ENCODE assay signal across 8 cellular contexts in the genomic region with DNA sequence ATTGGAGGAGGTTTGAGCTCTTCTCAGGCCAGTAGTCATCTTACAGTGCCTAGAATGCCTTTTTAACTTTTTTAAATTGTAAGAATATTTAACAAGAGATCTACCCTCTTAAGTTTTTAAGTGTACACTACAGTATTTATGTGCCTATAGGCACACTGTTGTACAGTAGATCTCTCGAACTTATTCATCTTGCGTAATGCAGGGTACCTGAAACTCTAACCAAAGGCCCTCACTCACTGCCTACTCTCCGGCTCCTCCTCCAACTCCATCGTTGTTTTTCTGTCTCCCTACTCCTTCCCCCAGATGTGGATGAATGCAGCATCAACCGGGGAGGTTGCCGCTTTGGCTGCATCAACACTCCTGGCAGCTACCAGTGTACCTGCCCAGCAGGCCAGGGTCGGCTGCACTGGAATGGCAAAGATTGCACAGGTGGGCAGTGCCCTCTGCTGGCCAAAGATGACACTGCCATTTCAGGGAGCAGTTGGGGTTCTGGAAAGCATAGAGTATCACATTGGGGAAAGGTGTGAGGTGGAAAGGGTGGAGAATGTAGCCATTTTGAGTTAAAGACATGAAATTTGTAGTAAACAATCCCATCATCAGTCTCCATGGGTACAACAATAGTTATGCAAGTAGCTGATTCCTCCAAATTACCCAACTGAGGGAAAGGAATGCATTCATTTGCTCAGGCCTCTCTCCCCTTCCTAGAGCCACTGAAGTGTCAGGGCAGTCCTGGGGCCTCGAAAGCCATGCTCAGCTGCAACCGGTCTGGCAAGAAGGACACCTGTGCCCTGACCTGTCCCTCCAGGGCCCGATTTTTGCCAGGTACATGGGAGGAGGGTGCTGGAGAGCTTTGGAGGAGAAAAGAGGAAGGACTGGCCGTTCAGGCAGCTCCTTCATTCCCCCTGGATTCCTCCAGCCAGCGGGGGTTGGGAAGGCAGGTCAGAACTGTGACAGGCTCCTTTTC. TPM values are rescaled to one million over a fixed set of nuclear protein-coding genes. Genes with fewer than 3 reads are reported as not detected.
A peak's percentile ranks its signal among the peaks of the same experiment; 100 is the strongest.
DNase-seq lines count a peak whose midpoint lies in the region; ATAC-seq lines count a peak whose summit lies in the region.

No MANE protein-coding gene starts in this region.

- H3K4me1 ChIP-seq in CD4-positive, CD25-positive, alpha-beta regulatory T cell (ENCODE audit: control insufficient read depth, insufficient read depth, low read length, poor library complexity, severe bottlenecking): no peaks in the 10 kb centered on the region
- H3K4me1 ChIP-seq in HAP-1: no peaks in the 10 kb centered on the region
- peaks cover 7% of the 10 kb centered on the region for H3K4me1 ChIP-seq in mesenchymal stem cell (ENCODE audit: control insufficient read depth, insufficient read depth, low read depth, low read length)

- no peak overlapping the region for H3K27ac ChIP-seq in CD4-positive, CD25-positive, alpha-beta regulatory T cell (ENCODE audit: insufficient read depth, low read length, poor library complexity, severe bottlenecking)
- H3K27ac ChIP-seq in mesenchymal stem cell (ENCODE audit: low read length, poor library complexity, severe bottlenecking): no peak overlapping the region

- ATAC-seq in CD4-positive, CD25-positive, alpha-beta regulatory T cell (ENCODE audit: low read depth in 2 of 2): peak; percentile 80
- no peak for ATAC-seq in HG03469 (IDR thresholded peaks at IDR 0.05; ENCODE audit: unreplicated experiment)

- H3K9ac ChIP-seq in mesenchymal stem cell (ENCODE audit: low read length): no peak overlapping the region

- in situ Hi-C loops in HAP-1 (cut with MboI; ENCODE audit: low sequenced_read_pairs): loop anchor here (5.0 kb wide), 1 partner anchor 99 kb away; a partner anchor contains a TSS

- no peak overlapping the region for H2BK12ac ChIP-seq in mesenchymal stem cell (ENCODE audit: low read length in 2 of 2)

- no peaks in the 10 kb centered on the region for H3K27me3 Mint-ChIP-seq in CD4-positive, CD25-positive, alpha-beta regulatory T cell
- H3K27me3 Mint-ChIP-seq in activated CD4-positive, alpha-beta memory T cell treated with anti-CD3 and anti-CD28 coated beads, Interleukin-2, amount 10 ng/mL, durations not matched to agents 7 days and 5 days: no peaks in the 10 kb centered on the region

- POLR2A ChIA-PET in activated CD4-positive, alpha-beta memory T cell treated with anti-CD3 and anti-CD28 coated beads, Interleukin-2, amount 10 ng/mL, durations not matched to agents 7 days and 5 days (lab: Charles Lee): interaction anchor here (1.2 to 1.7 kb wide), 5 partner anchors 10 to 94 kb away, joined by 3 to 9 read pairs (median 4); no protein-coding TSS in a partner anchor

- no peak overlapping the region for H3K18ac ChIP-seq in mesenchymal stem cell (ENCODE audit: low read depth in 1 of 2, low read length in 2 of 2)

- 47% methylated on average over 12 of the region's 12 CpGs for WGBS in mesenchymal stem cell

- peaks cover 26% of the 10 kb centered on the region for H3K36me3 Mint-ChIP-seq in CD4-positive, CD25-positive, alpha-beta regulatory T cell
- H3K36me3 Mint-ChIP-seq in activated CD4-positive, alpha-beta memory T cell treated with anti-CD3 and anti-CD28 coated beads, Interleukin-2, amount 10 ng/mL, durations not matched to agents 7 days and 5 days (ENCODE audit: low read depth): no peaks in the 10 kb centered on the region

- no peak overlapping the region for H2AFZ ChIP-seq in mesenchymal stem cell (ENCODE audit: low read depth, low read length)

- peaks cover 0 to 11% (median 1%) of the 10 kb centered on the region in 4 donors for H3K4me1 Mint-ChIP-seq in CD4-positive, CD25-positive, alpha-beta regulatory T cell
- H3K4me1 Mint-ChIP-seq in activated CD4-positive, alpha-beta memory T cell treated with anti-CD3 and anti-CD28 coated beads, Interleukin-2, amount 10 ng/mL, durations not matched to agents 7 days and 5 days: no peaks in the 10 kb centered on the region

- peak; percentile 51 to 71 (median 62) for DNase-seq in CD4-positive, CD25-positive, alpha-beta regulatory T cell
- DNase-seq in HAP-1 (ENCODE audit: low spot score in 2 of 2) (peak; percentile 60 to 86), NCI-H69 (lab: John Stamatoyannopoulos, UW) (peak; percentile 79), mesenchymal stem cell (peak; percentile 57)
- peak; percentile 82 for DNase-seq in activated CD4-positive, alpha-beta memory T cell treated with anti-CD3 and anti-CD28 coated beads, Interleukin-2, amount 10 ng/mL, durations not matched to agents 7 days and 5 days
- peak; percentile 56 for DNase-seq in effector CD8-positive, alpha-beta T cell (lab: John Stamatoyannopoulos, UW)
- peak; percentile 49 for DNase-seq in stimulated activated CD8-positive, alpha-beta memory T cell treated with anti-CD3 and anti-CD28 coated beads, Interleukin-15, amount 100 ng/mL, for 48 hours (ENCODE audit: low read depth in 2 of 2)

- H3K79me1 ChIP-seq in mesenchymal stem cell (replicated peaks; ENCODE audit: low read length, poor library complexity, severe bottlenecking): peaks cover 43% of the 10 kb centered on the region

- no peak overlapping the region for H3K4ac ChIP-seq in mesenchymal stem cell (ENCODE audit: low read depth in 1 of 2, low read length in 2 of 2)

- H2AK5ac ChIP-seq in mesenchymal stem cell (ENCODE audit: low read length, severe bottlenecking): no peak overlapping the region

- no peak overlapping the region for H2BK120ac ChIP-seq in mesenchymal stem cell (ENCODE audit: low read depth, low read length)

- no peaks in the 10 kb centered on the region for H3K27me3 ChIP-seq in CD4-positive, CD25-positive, alpha-beta regulatory T cell (ENCODE audit: control insufficient read depth, insufficient read depth, low read length)
- H3K27me3 ChIP-seq in HAP-1 (ENCODE audit: low read depth): no peaks in the 10 kb centered on the region
- H3K27me3 ChIP-seq in mesenchymal stem cell (ENCODE audit: control insufficient read depth in 1 of 2, insufficient read depth in 1 of 2, low read length in 2 of 2): no peaks in the 10 kb centered on the region

- CTCF ChIA-PET in activated CD4-positive, alpha-beta memory T cell treated with anti-CD3 and anti-CD28 coated beads, Interleukin-2, amount 10 ng/mL, durations not matched to agents 7 days and 5 days (lab: Charles Lee): interaction anchor here (0.6 to 4.8 kb wide), 30 partner anchors 9 to 458 kb away, joined by 3 to 48 read pairs (median 4); a partner anchor contains a TSS

- peak overlapping the region; percentile 41 for H4K8ac ChIP-seq in mesenchymal stem cell (ENCODE audit: low read length)

- H2BK15ac ChIP-seq in mesenchymal stem cell (ENCODE audit: low read depth, poor library complexity, severe bottlenecking): no peak overlapping the region

- no peak overlapping the region for H3K23ac ChIP-seq in mesenchymal stem cell (ENCODE audit: low read length in 2 of 2)

- H3K9me3 Mint-ChIP-seq in CD4-positive, CD25-positive, alpha-beta regulatory T cell: peaks cover 0 to 2% (median 0%) of the 10 kb centered on the region in 7 donors
- no peaks in the 10 kb centered on the region for H3K9me3 Mint-ChIP-seq in activated CD4-positive, alpha-beta memory T cell treated with anti-CD3 and anti-CD28 coated beads, Interleukin-2, amount 10 ng/mL, durations not matched to agents 7 days and 5 days

- H2BK5ac ChIP-seq in mesenchymal stem cell (ENCODE audit: low read depth, low read length, poor library complexity, severe bottlenecking): no peak overlapping the region

- no peaks in the 10 kb centered on the region for H3K9me3 ChIP-seq in CD4-positive, CD25-positive, alpha-beta regulatory T cell (ENCODE audit: control insufficient read depth in 2 of 2, low read length in 2 of 2)
- no peaks in the 10 kb centered on the region for H3K9me3 ChIP-seq in HAP-1
- H3K9me3 ChIP-seq in mesenchymal stem cell (ENCODE audit: control insufficient read depth, low read length): no peaks in the 10 kb centered on the region

- no peak overlapping the region for H3K27ac Mint-ChIP-seq in CD4-positive, CD25-positive, alpha-beta regulatory T cell
- no peak overlapping the region for H3K27ac Mint-ChIP-seq in activated CD4-positive, alpha-beta memory T cell treated with anti-CD3 and anti-CD28 coated beads, Interleukin-2, amount 10 ng/mL, durations not matched to agents 7 days and 5 days

- H3K4me3 Mint-ChIP-seq in CD4-positive, CD25-positive, alpha-beta regulatory T cell: no peak overlapping the region
- H3K4me3 Mint-ChIP-seq in activated CD4-positive, alpha-beta memory T cell treated with anti-CD3 and anti-CD28 coated beads, Interleukin-2, amount 10 ng/mL, durations not matched to agents 7 days and 5 days: no peak overlapping the region

- no peak overlapping the region for H4K91ac ChIP-seq in mesenchymal stem cell (ENCODE audit: low read length)

- no peaks in the 10 kb centered on the region for H3K36me3 ChIP-seq in CD4-positive, CD25-positive, alpha-beta regulatory T cell (ENCODE audit: control insufficient read depth, insufficient read depth, low read length)
- peaks cover 36% of the 10 kb centered on the region for H3K36me3 ChIP-seq in HAP-1 (replicated peaks)
- peaks cover 48% of the 10 kb centered on the region in 2 experiments for H3K36me3 ChIP-seq in mesenchymal stem cell (ENCODE audit: control insufficient read depth in 1 of 2, insufficient read depth in 2 of 2, low read depth in 1 of 2, low read length in 2 of 2)

- H3K4me3 ChIP-seq in CD4-positive, CD25-positive, alpha-beta regulatory T cell (ENCODE audit: low read depth, low read length): no peak overlapping the region
- no peak overlapping the region for H3K4me3 ChIP-seq in HAP-1
- no peak overlapping the region for H3K4me3 ChIP-seq in mesenchymal stem cell (ENCODE audit: insufficient read depth in 1 of 2, low read depth in 1 of 2, low read length in 2 of 2)

- H3K4me2 ChIP-seq in mesenchymal stem cell (ENCODE audit: low read length, poor library complexity, severe bottlenecking): no peak overlapping the region

- H3K14ac ChIP-seq in mesenchymal stem cell (ENCODE audit: low read length in 2 of 2): no peak overlapping the region

RNA-seq across cellular contexts. Expression of a gene that starts 18.4 kb away (rescaled TPM):
- 66.6 TPM for total RNA-seq in CD4-positive, CD25-positive, alpha-beta regulatory T cell
- polyA plus RNA-seq in CD4-positive, CD25-positive, alpha-beta regulatory T cell: 10 to 100 TPM; 18.7 to 25.1 (median 20.5) TPM
- 10 to 100 TPM; 42.6 to 42.7 TPM for total RNA-seq in activated CD4-positive, alpha-beta memory T cell treated with anti-CD3 and anti-CD28 coated beads, Interleukin-2, amount 10 ng/mL, durations not matched to agents 7 days and 5 days
- polyA plus RNA-seq in mesenchymal stem cell (2013, experiment 1 of 2): 12.0 TPM
- polyA plus RNA-seq in mesenchymal stem cell (2013, experiment 2 of 2): 10.9 TPM

RNA-seq across cellular contexts. Expression of a gene that starts 27.4 kb away (rescaled TPM):
- total RNA-seq in CD4-positive, CD25-positive, alpha-beta regulatory T cell: not detected
- polyA plus RNA-seq in CD4-positive, CD25-positive, alpha-beta regulatory T cell: under 1 TPM in 3 of 4 donors, not detected in 1; 0.03 to 0.11 (median 0.05) TPM
- total RNA-seq in activated CD4-positive, alpha-beta memory T cell treated with anti-CD3 and anti-CD28 coated beads, Interleukin-2, amount 10 ng/mL, durations not matched to agents 7 days and 5 days: not detected
- 2.0 TPM for polyA plus RNA-seq in mesenchymal stem cell (2013, experiment 1 of 2)
- polyA plus RNA-seq in mesenchymal stem cell (2013, experiment 2 of 2): 1.9 TPM

RNA-seq across cellular contexts. Expression of a gene that starts 56.5 kb away (rescaled TPM):
- total RNA-seq in CD4-positive, CD25-positive, alpha-beta regulatory T cell: 247 TPM
- polyA plus RNA-seq in CD4-positive, CD25-positive, alpha-beta regulatory T cell: 100 to 1,000 TPM; 134 to 142 (median 139) TPM
- total RNA-seq in activated CD4-positive, alpha-beta memory T cell treated with anti-CD3 and anti-CD28 coated beads, Interleukin-2, amount 10 ng/mL, durations not matched to agents 7 days and 5 days: 100 to 1,000 TPM; 201 to 215 TPM
- 1.8 TPM for polyA plus RNA-seq in mesenchymal stem cell (2013, experiment 1 of 2)
- polyA plus RNA-seq in mesenchymal stem cell (2013, experiment 2 of 2): 1.2 TPM
